In the genomic region with DNA sequence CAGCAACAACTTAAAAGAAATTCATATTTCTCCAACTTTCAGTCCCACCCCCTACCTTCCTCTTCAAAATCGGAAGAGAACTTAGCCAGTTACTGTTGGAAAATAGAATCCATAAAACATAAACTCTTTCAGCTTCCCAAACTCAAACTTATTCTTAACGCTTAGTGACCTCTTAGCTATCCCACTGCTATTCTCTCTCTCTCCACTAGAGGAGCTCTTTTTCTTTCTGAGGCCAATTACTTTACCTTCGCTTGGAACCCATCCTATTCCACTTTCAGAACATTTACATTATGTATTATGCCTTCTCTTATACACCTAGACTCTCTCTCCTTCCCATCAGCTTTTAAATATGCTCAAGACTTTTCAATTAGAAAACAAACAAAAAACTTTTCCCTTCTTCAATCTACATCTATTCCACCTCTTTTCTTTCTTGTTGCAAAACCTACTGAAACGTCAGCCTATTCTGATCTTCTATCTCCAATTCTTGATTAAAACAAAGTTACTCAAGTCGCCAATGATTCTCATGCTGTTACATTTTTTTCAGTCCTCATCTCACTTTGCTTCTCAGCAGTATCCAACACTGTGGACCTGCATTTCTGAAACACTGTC, we compare ENCODE assay signal across 1 cellular context.
TF ChIP-seq lines count a peak whose summit lies in the region.

No MANE protein-coding gene starts in this region.

TF ChIP-seq in K562, 482 proteins besides CTCF, POLR2A, EP300 and RAD21 (continued from another document):
- TF ChIP-seq, protein P1, sequence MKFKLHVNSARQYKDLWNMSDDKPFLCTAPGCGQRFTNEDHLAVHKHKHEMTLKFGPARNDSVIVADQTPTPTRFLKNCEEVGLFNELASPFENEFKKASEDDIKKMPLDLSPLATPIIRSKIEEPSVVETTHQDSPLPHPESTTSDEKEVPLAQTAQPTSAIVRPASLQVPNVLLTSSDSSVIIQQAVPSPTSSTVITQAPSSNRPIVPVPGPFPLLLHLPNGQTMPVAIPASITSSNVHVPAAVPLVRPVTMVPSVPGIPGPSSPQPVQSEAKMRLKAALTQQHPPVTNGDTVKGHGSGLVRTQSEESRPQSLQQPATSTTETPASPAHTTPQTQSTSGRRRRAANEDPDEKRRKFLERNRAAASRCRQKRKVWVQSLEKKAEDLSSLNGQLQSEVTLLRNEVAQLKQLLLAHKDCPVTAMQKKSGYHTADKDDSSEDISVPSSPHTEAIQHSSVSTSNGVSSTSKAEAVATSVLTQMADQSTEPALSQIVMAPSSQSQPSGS (CRISPR knock-in tag; IDR thresholded peaks at IDR 0.05), result no peak
- TF ChIP-seq THRAP3 (IDR thresholded peaks at IDR 0.05; ENCODE audit: borderline replicate concordance) (0 out of 2 replicates have a peak, but pooled peaks have one; percentile 35), CREBBP (IDR thresholded peaks at IDR 0.05; ENCODE audit: low read depth, low read length) (no peak), GABPB2 (CRISPR knock-in tag; conservative IDR thresholded peaks at IDR 0.05) (no peak), KLF16 (IDR thresholded peaks at IDR 0.05) (peak; percentile 21; the same call in 1 of the 2 replicates), BRD4 (IDR thresholded peaks at IDR 0.05) (no peak), ZNF707 (CRISPR knock-in tag; conservative IDR thresholded peaks at IDR 0.05) (no peak), ZFP30 (CRISPR knock-in tag; IDR thresholded peaks at IDR 0.05; ENCODE audit: borderline replicate concordance) (no peak)
- TF ChIP-seq, protein P2, sequence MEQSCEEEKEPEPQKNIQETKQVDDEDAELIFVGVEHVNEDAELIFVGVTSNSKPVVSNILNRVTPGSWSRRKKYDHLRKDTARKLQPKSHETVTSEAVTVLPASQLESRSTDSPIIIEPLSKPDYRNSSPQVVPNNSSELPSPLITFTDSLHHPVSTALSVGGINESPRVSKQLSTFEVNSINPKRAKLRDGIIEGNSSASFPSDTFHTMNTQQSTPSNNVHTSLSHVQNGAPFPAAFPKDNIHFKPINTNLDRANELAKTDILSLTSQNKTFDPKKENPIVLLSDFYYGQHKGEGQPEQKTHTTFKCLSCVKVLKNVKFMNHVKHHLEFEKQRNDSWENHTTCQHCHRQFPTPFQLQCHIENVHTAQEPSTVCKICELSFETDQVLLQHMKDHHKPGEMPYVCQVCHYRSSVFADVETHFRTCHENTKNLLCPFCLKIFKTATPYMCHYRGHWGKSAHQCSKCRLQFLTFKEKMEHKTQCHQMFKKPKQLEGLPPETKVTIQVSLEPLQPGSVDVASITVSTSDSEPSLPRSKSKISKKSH (CRISPR knock-in tag; IDR thresholded peaks at IDR 0.05), result no peak
